ENCODE assay signal across 8 cellular contexts in the genomic region with DNA sequence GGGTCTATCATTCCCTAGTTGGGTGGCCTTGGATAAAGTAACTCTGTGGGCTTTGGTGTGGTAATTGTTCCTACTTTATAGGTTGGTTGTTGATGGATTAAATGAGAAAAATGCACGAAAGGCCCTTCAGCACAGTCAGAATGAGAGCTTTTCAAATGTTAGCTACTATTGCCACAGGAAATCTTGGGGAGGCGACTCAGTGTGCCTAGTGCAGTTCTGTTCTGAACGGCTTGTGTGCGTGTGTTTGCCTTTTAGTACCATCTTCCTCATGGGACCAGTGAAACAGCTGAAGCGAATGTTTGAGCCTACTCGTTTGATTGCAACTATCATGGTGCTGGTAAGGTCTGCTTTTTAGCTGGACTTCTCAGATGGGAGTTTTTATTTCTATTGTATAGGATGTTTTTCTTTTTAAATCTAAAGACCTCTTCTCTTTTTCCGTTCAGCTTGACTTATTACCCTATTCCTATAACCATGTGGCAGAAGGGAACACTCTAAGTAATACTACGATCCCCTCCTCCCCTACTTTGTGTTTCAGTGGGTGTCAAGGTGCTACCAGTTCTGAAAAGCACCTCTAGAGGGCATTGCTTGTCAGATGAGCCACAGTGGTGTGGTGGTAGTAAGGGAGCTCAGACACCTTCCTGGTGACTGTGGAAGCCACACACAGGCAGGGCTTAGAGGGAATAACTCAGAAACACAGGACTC. TPM values are rescaled to one million over a fixed set of nuclear protein-coding genes. Genes with fewer than 3 reads are reported as not detected.
DNase-seq lines count a peak whose midpoint lies in the region; ATAC-seq and TF ChIP-seq lines count a peak whose summit lies in the region.

No MANE protein-coding gene starts in this region.

- H3K4me3 ChIP-seq in DND-41 (ENCODE audit: low read depth in 1 of 2, low read length in 2 of 2) (no peak overlapping the region), kidney epithelial cell (ENCODE audit: low read depth, low read length) (no peak overlapping the region), tibial nerve (no peak overlapping the region)

- peaks cover 97% of the 10 kb centered on the region for H3K36me3 ChIP-seq in DND-41 (ENCODE audit: insufficient read depth, low read length)
- no peaks in the 10 kb centered on the region for H3K36me3 ChIP-seq in kidney epithelial cell (ENCODE audit: control insufficient read depth, insufficient read depth, low read length)
- H3K36me3 ChIP-seq in tibial nerve, result peaks cover 0 to 87% (median 8%) of the 10 kb centered on the region in 3 donors

- H3K9me3 ChIP-seq in DND-41 (ENCODE audit: insufficient read depth, low read length, severe bottlenecking) (no peaks in the 10 kb centered on the region), tibial nerve (no peaks in the 10 kb centered on the region)

- H3K9ac ChIP-seq in DND-41 (ENCODE audit: low read depth, low read length), result no peak overlapping the region

- peaks cover 5% of the 10 kb centered on the region; the same call in 1 of the 2 replicates for H3K4me1 ChIP-seq in DND-41 (ENCODE audit: insufficient read depth, low read length)
- peaks cover 0 to 41% (median 8%) of the 10 kb centered on the region in 4 donors for H3K4me1 ChIP-seq in tibial nerve

- TF ChIP-seq CTCF in DND-41 (IDR thresholded peaks at IDR 0.05; ENCODE audit: borderline replicate concordance, extremely low read depth, low read length, poor library complexity, severe bottlenecking) (peak; percentile 77), kidney epithelial cell (IDR thresholded peaks at IDR 0.05; ENCODE audit: insufficient read depth, low read length, poor library complexity, severe bottlenecking) (peak; percentile 62), tibial nerve (IDR thresholded peaks at IDR 0.05) (peak in 4 of 5 experiments; percentile 30 to 47 (median 32))

- ATAC-seq in DND-41 (ENCODE audit: insufficient read depth, low read depth) (peak; percentile 97), GM19467 (IDR thresholded peaks at IDR 0.05; ENCODE audit: unreplicated experiment) (peak; percentile 68)

- TF ChIP-seq POLR2A in tibial nerve (IDR thresholded peaks at IDR 0.05), result no peak

- 90 to 92% methylated on average over 8 of the region's 8 CpGs for WGBS in tibial nerve, 2 donors

- DNase-seq in DND-41 (peak; percentile 42), HK-2 (ENCODE audit: unreplicated experiment) (peak; percentile 38), RKO (ENCODE audit: low spot score) (peak; percentile 58), astrocyte of the hippocampus (ENCODE audit: low read depth, low spot score) (peak; percentile 52), kidney epithelial cell (ENCODE audit: low read depth) (no peak), tibial nerve (ENCODE audit: low spot score in 2 of 2) (no peak), NCI-H2171 (lab: John Stamatoyannopoulos, UW) (no peak)

- H3K27ac ChIP-seq in DND-41 (ENCODE audit: low read length) (no peak overlapping the region), tibial nerve (peak overlapping the region in 3 of 4 donors; percentile 1 to 79 (median 72))

- no peak overlapping the region for H3K4me2 ChIP-seq in DND-41 (ENCODE audit: insufficient read depth, low read length)

- no peaks in the 10 kb centered on the region for H3K27me3 ChIP-seq in DND-41 (ENCODE audit: insufficient read depth, low read length, poor library complexity)
- no peaks in the 10 kb centered on the region for H3K27me3 ChIP-seq in kidney epithelial cell (ENCODE audit: control insufficient read depth, insufficient read depth, low read length)
- H3K27me3 ChIP-seq in tibial nerve, result no peaks in the 10 kb centered on the region

- peaks cover 41% of the 10 kb centered on the region for H4K20me1 ChIP-seq in DND-41 (ENCODE audit: insufficient read depth, low read length)

- no peak overlapping the region for H2AFZ ChIP-seq in DND-41 (ENCODE audit: low read depth, low read length)

- TF ChIP-seq EP300 in tibial nerve (IDR thresholded peaks at IDR 0.05), result no peak

- peaks cover 57% of the 10 kb centered on the region for H3K79me2 ChIP-seq in DND-41 (ENCODE audit: insufficient read depth, low read length)

RNA-seq across cellular contexts. Expression of gene SFT2D2, which starts 9.2 kb away (rescaled TPM):
- 42.1 and 44.2 TPM in 2 replicates for total RNA-seq in kidney epithelial cell
- 10 to 100 TPM; 34.5 to 43.8 (median 42.2) TPM for total RNA-seq in tibial nerve

RNA-seq across cellular contexts. Expression of gene TBX19, which starts 45.7 kb away (rescaled TPM):
- 2.9 and 4.7 TPM in 2 replicates for total RNA-seq in kidney epithelial cell
- 1 to 10 TPM; 1.8 to 8.5 (median 3.7) TPM for total RNA-seq in tibial nerve

RNA-seq across cellular contexts. Expression of gene TIPRL, which starts 56.2 kb away (rescaled TPM):
- total RNA-seq in kidney epithelial cell (27.9 and 49.0 TPM in 2 replicates), tibial nerve (10 to 100 TPM; 16.5 to 25.3 (median 20.6) TPM)

Comparison
In these comparisons a context has a peak if more than half of its experiments do, and no peak if none do; other contexts are left out.
1. DNase-seq: peak in DND-41 (single experiment), HK-2 (single experiment), RKO (single experiment) and astrocyte of the hippocampus (single experiment); none in kidney epithelial cell (single experiment), tibial nerve (0 of 2) and NCI-H2171 (single experiment).
2. Peak in every context shown above with its lines, with median percentiles within 50 percentile points of each other: CTCF ChIP-seq.